19 cellular contexts compared by ENCODE assay signal in the genomic region with DNA sequence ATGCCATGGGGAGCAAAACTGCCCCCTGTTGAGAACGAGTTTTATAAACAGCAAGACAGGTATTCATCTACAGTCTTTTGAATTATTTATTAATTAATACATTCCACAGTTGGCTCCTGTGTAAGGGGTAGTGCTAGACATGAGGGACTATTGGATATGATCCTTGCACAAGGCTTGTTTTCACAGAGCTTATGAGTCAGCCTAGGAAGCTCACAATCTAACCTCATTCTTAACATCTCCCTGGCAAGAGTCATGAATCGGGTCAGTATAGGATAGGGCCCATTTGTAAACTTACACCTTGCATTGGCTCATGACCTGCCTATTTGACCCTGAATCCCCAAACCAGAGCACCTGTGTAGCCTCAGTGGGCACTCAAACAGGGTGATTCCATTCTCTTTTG.
DNase-seq lines count a peak whose midpoint lies in the region; ATAC-seq and TF ChIP-seq lines count a peak whose summit lies in the region.
"Had no signal": no experiment of that assay in that cellular context is flagged by ENCODE, and none has a peak within 500 bp of the region (broad histone marks: within the 10 kb centered on the region; RNA-seq: fewer than 3 reads in every experiment).

No MANE protein-coding gene starts in this region.

- no peak overlapping the region for H3K9ac ChIP-seq in mesenchymal stem cell (ENCODE audit: low read length)
- H3K9ac ChIP-seq: BLaER1 had no signal

- no peak overlapping the region for H2AFZ ChIP-seq in mesenchymal stem cell (ENCODE audit: low read depth, low read length)

- peak; percentile 66 for DNase-seq in EH (ENCODE audit: low read depth)
- DNase-seq in RWPE2 (ENCODE audit: low spot score): no peak
- DNase-seq in epithelial cell of prostate (ENCODE audit: low read depth, low spot score): peak; percentile 8
- DNase-seq in mesenchymal stem cell: peak; percentile 26
- DNase-seq in AML-193 (lab: John Stamatoyannopoulos, UW): no peak
- no peak for DNase-seq in transverse colon
- DNase-seq in hypothalamus (lab: John Stamatoyannopoulos, UW): no peak
- no peak for DNase-seq in activated CD4-positive, alpha-beta T cell treated with anti-CD3 and anti-CD28 coated beads, Interleukin-2, amount 50 U/mL, for 1 hour
- DNase-seq: activated B cell treated with CpG ODN at 0.5 μM for 24 hours; activated CD8-positive, alpha-beta memory T cell treated with anti-CD3 and anti-CD28 coated beads for 24 hours; adrenal gland; mucosa of descending colon; MV-4-11; NCI-H2081 treated with DMSO at 0.1 percent for 48 hours; nucleus accumbens; RPMI8226; stimulated activated CD4-positive, alpha-beta T cell treated with anti-CD3 and anti-CD28 coated beads, Interleukin-4, amount 100 ng/mL, for 1 hour; T-helper 1 cell had no signal

- in situ Hi-C loops in transverse colon (cut with MboI; ENCODE audit: low pct_ligation_motif_present in 1 of 4, low pct_unique_long_range_greater_than_20kb in 1 of 4, low sequenced_read_pairs in 3 of 4): no loop called here

- WGBS in mesenchymal stem cell: 50% methylated on average over 1 of the region's 2 CpGs
- WGBS in transverse colon (ENCODE audit: low coverage in 1 of 2), 2 donors: 60 to 67% methylated on average over 1 to 2 of the region's 2 CpGs

- TF ChIP-seq CTCF in RWPE2 (IDR thresholded peaks at IDR 0.05; ENCODE audit: poor library complexity, severe bottlenecking) (no peak), transverse colon (IDR thresholded peaks at IDR 0.05) (no peak)

- H3K9me3 ChIP-seq in RWPE2 (ENCODE audit: severe bottlenecking) (no peaks in the 10 kb centered on the region), mesenchymal stem cell (ENCODE audit: control insufficient read depth, low read length) (no peaks in the 10 kb centered on the region), transverse colon (no peaks in the 10 kb centered on the region)
- H3K9me3 ChIP-seq: adrenal gland, mucosa of descending colon had no signal

- H4K91ac ChIP-seq in mesenchymal stem cell (ENCODE audit: low read length): no peak overlapping the region

- no peak overlapping the region for H3K14ac ChIP-seq in mesenchymal stem cell (ENCODE audit: low read length in 2 of 2)

- H3K27me3 ChIP-seq in RWPE2 (ENCODE audit: insufficient read depth, poor library complexity, severe bottlenecking): no peaks in the 10 kb centered on the region
- H3K27me3 ChIP-seq in mesenchymal stem cell (ENCODE audit: control insufficient read depth in 1 of 2, insufficient read depth in 1 of 2, low read length in 2 of 2): no peaks in the 10 kb centered on the region
- H3K27me3 ChIP-seq in transverse colon: no peaks in the 10 kb centered on the region
- H3K27me3 ChIP-seq: adrenal gland had no signal

- no peak overlapping the region for H3K4me2 ChIP-seq in mesenchymal stem cell (ENCODE audit: low read length, poor library complexity, severe bottlenecking)
- H3K4me2 ChIP-seq: BLaER1 had no signal

- H2BK120ac ChIP-seq in mesenchymal stem cell (ENCODE audit: low read depth, low read length): no peak overlapping the region

- no peak overlapping the region for H2BK5ac ChIP-seq in mesenchymal stem cell (ENCODE audit: low read depth, low read length, poor library complexity, severe bottlenecking)

- no peak for TF ChIP-seq POLR2A in transverse colon (IDR thresholded peaks at IDR 0.05)

- H3K23ac ChIP-seq in mesenchymal stem cell (ENCODE audit: low read length in 2 of 2): no peak overlapping the region

- H3K4ac ChIP-seq in mesenchymal stem cell (ENCODE audit: low read depth in 1 of 2, low read length in 2 of 2): no peak overlapping the region

- no peak for TF ChIP-seq EP300 in transverse colon (IDR thresholded peaks at IDR 0.05; ENCODE audit: low read depth)

- no peak overlapping the region for H2AK5ac ChIP-seq in mesenchymal stem cell (ENCODE audit: low read length, severe bottlenecking)

- H2BK15ac ChIP-seq in mesenchymal stem cell (ENCODE audit: low read depth, poor library complexity, severe bottlenecking): no peak overlapping the region

- H2BK12ac ChIP-seq in mesenchymal stem cell (ENCODE audit: low read length in 2 of 2): no peak overlapping the region

- ATAC-seq in RWPE2 (ENCODE audit: low read depth): peak; percentile 85

- H4K8ac ChIP-seq in mesenchymal stem cell (ENCODE audit: low read length): no peak overlapping the region

- peak overlapping the region; percentile 24 to 43 for H3K18ac ChIP-seq in mesenchymal stem cell (ENCODE audit: low read depth in 1 of 2, low read length in 2 of 2)

- H3K4me3 ChIP-seq in RWPE2 (ENCODE audit: severe bottlenecking): no peak overlapping the region
- no peak overlapping the region for H3K4me3 ChIP-seq in mesenchymal stem cell (ENCODE audit: insufficient read depth in 1 of 2, low read depth in 1 of 2, low read length in 2 of 2)
- H3K4me3 ChIP-seq in transverse colon: no peak overlapping the region
- H3K4me3 ChIP-seq: adrenal gland, BLaER1, mucosa of descending colon had no signal

- H3K4me1 ChIP-seq in RWPE2 (ENCODE audit: insufficient read depth, poor library complexity, severe bottlenecking) (peaks cover 5% of the 10 kb centered on the region), mesenchymal stem cell (ENCODE audit: control insufficient read depth, insufficient read depth, low read depth, low read length) (no peaks in the 10 kb centered on the region), transverse colon (peaks cover 0 to 3% (median 0%) of the 10 kb centered on the region in 4 donors)
- H3K4me1 ChIP-seq: adrenal gland, BLaER1 had no signal

- H3K79me1 ChIP-seq in mesenchymal stem cell (replicated peaks; ENCODE audit: low read length, poor library complexity, severe bottlenecking): no peaks in the 10 kb centered on the region

- intact Hi-C loops in transverse colon (cut with DNase I; ENCODE audit: low total_unique reads): no loop called here

- H3K36me3 ChIP-seq in RWPE2 (ENCODE audit: low read depth) (no peaks in the 10 kb centered on the region), mesenchymal stem cell (ENCODE audit: control insufficient read depth in 1 of 2, insufficient read depth in 2 of 2, low read depth in 1 of 2, low read length in 2 of 2) (no peaks in the 10 kb centered on the region), transverse colon (no peaks in the 10 kb centered on the region)
- H3K36me3 ChIP-seq: adrenal gland, BLaER1 had no signal

- H3K27ac ChIP-seq in RWPE2 (ENCODE audit: poor library complexity, severe bottlenecking): no peak overlapping the region
- H3K27ac ChIP-seq in epithelial cell of prostate: no peak overlapping the region
- H3K27ac ChIP-seq in mesenchymal stem cell (ENCODE audit: low read length, poor library complexity, severe bottlenecking): peak overlapping the region; percentile 47
- H3K27ac ChIP-seq in transverse colon: no peak overlapping the region
- H3K27ac ChIP-seq: adrenal gland, BLaER1 had no signal

Comparison
In these comparisons a context has a peak if more than half of its experiments do, and no peak if none do; other contexts are left out.
1. DNase-seq: peak in EH (single experiment), epithelial cell of prostate (single experiment) and mesenchymal stem cell (single experiment); none in RWPE2 (single experiment), AML-193 (0 of 2), transverse colon (single experiment), hypothalamus (0 of 51) and activated CD4-positive, alpha-beta T cell treated with anti-CD3 and anti-CD28 coated beads, Interleukin-2, amount 50 U/mL, for 1 hour (single experiment).